ENCODE assay signal across 10 cellular contexts in genomic region chr17:21377821-21378396, GRCh38. TPM values are rescaled to one million over a fixed set of nuclear protein-coding genes. Genes with fewer than 3 reads are reported as not detected.
DNase-seq lines count a peak whose midpoint lies in the region; ATAC-seq and TF ChIP-seq lines count a peak whose summit lies in the region.
"Had no signal": no experiment of that assay in that cellular context is flagged by ENCODE, and none has a peak within 500 bp of the region (broad histone marks: within the 10 kb centered on the region; RNA-seq: fewer than 3 reads in every experiment).

No MANE protein-coding gene starts in this region.

- H3K36me3 Mint-ChIP-seq in neural progenitor cell (no peaks in the 10 kb centered on the region), Calu3 (ENCODE audit: insufficient read depth, unreplicated experiment) (no peaks in the 10 kb centered on the region)

- TF ChIP-seq POLR2A in heart left ventricle (IDR thresholded peaks at IDR 0.05) = no peak
- TF ChIP-seq POLR2A in esophagus muscularis mucosa (IDR thresholded peaks at IDR 0.05; ENCODE audit: low read depth) = no peak
- TF ChIP-seq POLR2A in uterus (IDR thresholded peaks at IDR 0.05) = no peak

- H3K27ac ChIP-seq in heart left ventricle (peak overlapping the region in 3 of 12 donors; percentile 56 to 85 (median 68)), esophagus muscularis mucosa (replicated peaks in 1 of 4) (peak overlapping the region in 1 of 4 donors; percentile 64), neural progenitor cell (no peak overlapping the region), uterus (no peak overlapping the region)
- H3K27ac ChIP-seq: KMS-11 had no signal

- BruUV-seq in Calu3 (replicated peaks; lab: Mats Ljungman, UMichigan) = no TSS peak

- CTCF ChIA-PET in Calu3 (lab: Charles Lee) = interaction anchor here (0.6 kb wide), 1 partner anchor 21 kb away, joined by 3 read pairs; no protein-coding TSS in a partner anchor

- 30 to 42% (median 38%) methylated on average over 20 to 39 of the region's 39 CpGs for WGBS in heart left ventricle, 4 donors
- WGBS in esophagus muscularis mucosa = 20% methylated on average over 10 of the region's 39 CpGs

- intact Hi-C loops in heart left ventricle (cut with DNase I) = loop anchor here in 2 of 10 donors (5.0 to 10.0 kb wide), 3 partner anchors 56 to 69 kb away; no protein-coding TSS in a partner anchor
- intact Hi-C loops in Right ventricle myocardium superior (cut with DNase I) = no loop called here
- intact Hi-C loops in esophagus muscularis mucosa (cut with DNase I) = no loop called here
- intact Hi-C loops in uterus (cut with DNase I; ENCODE audit: low total_unique reads) = no loop called here
- intact Hi-C loops in Calu3 (cut with micrococcal nuclease; ENCODE audit: unreplicated experiment) = no loop called here

- TF ChIP-seq CTCF in heart left ventricle (IDR thresholded peaks at IDR 0.05) = no peak
- no peak for TF ChIP-seq CTCF in esophagus muscularis mucosa (IDR thresholded peaks at IDR 0.05)
- TF ChIP-seq CTCF in neural progenitor cell (IDR thresholded peaks at IDR 0.05) = peak; percentile 46
- TF ChIP-seq CTCF in uterus (IDR thresholded peaks at IDR 0.05) = peak in 1 of 4 experiments; percentile 7
- no peak for TF ChIP-seq CTCF in Calu3 (IDR thresholded peaks at IDR 0.05; ENCODE audit: unreplicated experiment)

- no peak for TF ChIP-seq EP300 in esophagus muscularis mucosa (IDR thresholded peaks at IDR 0.05)

- peaks cover 23% of the 10 kb centered on the region for H3F3A ChIP-seq in neural progenitor cell (ENCODE audit: low read depth)

- H3K9me3 Mint-ChIP-seq in neural progenitor cell = no peaks in the 10 kb centered on the region
- no peaks in the 10 kb centered on the region for H3K9me3 Mint-ChIP-seq in Calu3 (ENCODE audit: low read depth, unreplicated experiment)

- peaks cover 10% of the 10 kb centered on the region for H4K20me1 ChIP-seq in neural progenitor cell (ENCODE audit: low read depth)

- H3K27me3 ChIP-seq in heart left ventricle = peaks cover 0 to 31% (median 0%) of the 10 kb centered on the region in 9 donors
- peaks cover 0 to 60% (median 14%) of the 10 kb centered on the region in 4 donors for H3K27me3 ChIP-seq in esophagus muscularis mucosa
- H3K27me3 ChIP-seq in neural progenitor cell = peaks cover 62% of the 10 kb centered on the region
- H3K27me3 ChIP-seq in uterus = peaks cover 0 to 4% of the 10 kb centered on the region in 2 donors

- H3K4me1 Mint-ChIP-seq in neural progenitor cell (peaks cover 24% of the 10 kb centered on the region), Calu3 (ENCODE audit: low read depth, unreplicated experiment) (no peaks in the 10 kb centered on the region)

- H3K79me2 ChIP-seq in neural progenitor cell (ENCODE audit: low read depth) = no peaks in the 10 kb centered on the region

- H3K36me3 ChIP-seq in heart left ventricle = no peaks in the 10 kb centered on the region
- H3K36me3 ChIP-seq in esophagus muscularis mucosa = no peaks in the 10 kb centered on the region
- H3K36me3 ChIP-seq in neural progenitor cell = no peaks in the 10 kb centered on the region
- no peaks in the 10 kb centered on the region for H3K36me3 ChIP-seq in uterus

- H3K4me3 Mint-ChIP-seq in neural progenitor cell (peak overlapping the region; percentile 80), Calu3 (ENCODE audit: low read depth, unreplicated experiment) (no peak overlapping the region)

- DNase-seq in heart left ventricle (no peak), Right ventricle myocardium superior (no peak), esophagus muscularis mucosa (ENCODE audit: extremely low spot score) (no peak), neural progenitor cell (ENCODE audit: low spot score) (peak; percentile 78), uterus (no peak), HUDEP-2 (lab: John Stamatoyannopoulos, UW; ENCODE audit: unreplicated experiment in 76 of 76) (no peak), Calu3 (no peak)
- no peak for DNase-seq in NK-92 treated with Interleukin-12 subunit alpha and Interleukin-12 subunit beta, amount 100 ng/mL, for 24 hours (lab: John Stamatoyannopoulos, UW)
- DNase-seq: NCI-H446 treated with DMSO at 0.1 percent for 48 hours had no signal

- H3K27ac Mint-ChIP-seq in neural progenitor cell (no peak overlapping the region), Calu3 (ENCODE audit: unreplicated experiment) (no peak overlapping the region)

- peaks cover 26% of the 10 kb centered on the region for H3K27me3 Mint-ChIP-seq in neural progenitor cell (ENCODE audit: insufficient read depth, low read depth)
- H3K27me3 Mint-ChIP-seq in Calu3 (ENCODE audit: unreplicated experiment) = peaks cover 39% of the 10 kb centered on the region

- ATAC-seq in heart left ventricle = no peak
- ATAC-seq in Right ventricle myocardium superior (ENCODE audit: poor library complexity) = no peak

- H3K9me3 ChIP-seq in heart left ventricle (no peaks in the 10 kb centered on the region), esophagus muscularis mucosa (no peaks in the 10 kb centered on the region), neural progenitor cell (ENCODE audit: low read depth) (no peaks in the 10 kb centered on the region), uterus (no peaks in the 10 kb centered on the region)

- H3K4me3 ChIP-seq in heart left ventricle (peak overlapping the region; percentile 51 to 85 (median 59)), esophagus muscularis mucosa (peak overlapping the region; percentile 54 to 63 (median 57)), neural progenitor cell (peak overlapping the region; percentile 64), uterus (peak overlapping the region; percentile 15 to 44)

- no peak overlapping the region for H3K9ac ChIP-seq in neural progenitor cell
- H3K9ac ChIP-seq: KMS-11 had no signal

- H3K4me1 ChIP-seq in heart left ventricle (peaks cover 0 to 75% (median 28%) of the 10 kb centered on the region in 12 donors), esophagus muscularis mucosa (peaks cover 30 to 44% (median 40%) of the 10 kb centered on the region in 4 donors), neural progenitor cell (peaks cover 34% of the 10 kb centered on the region), uterus (peaks cover 0 to 20% of the 10 kb centered on the region in 2 donors)

- peak overlapping the region; percentile 61 for H2AFZ ChIP-seq in neural progenitor cell (replicated peaks)

- peak overlapping the region; percentile 96 for H3K4me2 ChIP-seq in neural progenitor cell
- H3K4me2 ChIP-seq: KMS-11 had no signal

RNA-seq across cellular contexts. Expression of gene KCNJ12, which starts 1.8 kb away (rescaled TPM):
- 10 to 100 TPM in 3 of 9 donors, 1 to 10 TPM in 6; 7.5 to 24.2 (median 9.1) TPM for total RNA-seq in heart left ventricle
- polyA plus RNA-seq in heart left ventricle = 1 to 10 TPM; 6.6 to 7.3 TPM
- total RNA-seq in Right ventricle myocardium superior = 12.2 TPM
- total RNA-seq in esophagus muscularis mucosa = 1 to 10 TPM in 3 of 4 donors, under 1 TPM in 1; 0.83 to 2.1 (median 1.5) TPM
- 0.56 and 1.8 TPM in 2 replicates for total RNA-seq in neural progenitor cell (ENCODE audit: low replicate concordance)
- total RNA-seq in uterus = 10 to 100 TPM in 1 of 4 donors, 1 to 10 TPM in 2, under 1 TPM in 1; 0.51 to 11.8 (median 5.3) TPM
- total RNA-seq in Calu3 (2022) = not detected in 2 replicates
